ENCODE assay signal across 28 cellular contexts in genomic region chr12:123675436-123675835, GRCh38.
"Had no signal": no experiment of that assay in that cellular context is flagged by ENCODE, and none has a peak within 500 bp of the region (broad histone marks: within the 10 kb centered on the region; RNA-seq: fewer than 3 reads in every experiment).

No MANE protein-coding gene starts in this region.

- H3K4me3 Mint-ChIP-seq: stimulated activated effector memory CD8-positive, alpha-beta T cell treated with anti-CD3 and anti-CD28 coated beads, Interleukin-12 subunit alpha, Interleukin-12 subunit beta, amount 100 ng/mL, for 72 hours; stimulated activated memory B cell treated with anti-CD40 and anti-IgM and Interleukin-4, amounts not matched to agents 10 μg/mL and 1 μg/mL and 100 μg/mL, for 72 hours; stimulated activated naive B cell treated with anti-CD40 and anti-IgM and Interleukin-4, amounts not matched to agents 10 μg/mL and 1 μg/mL and 100 μg/mL, for 72 hours; stimulated activated naive CD8-positive, alpha-beta T cell treated with anti-CD3 and anti-CD28 coated beads, Interleukin-15, amount 100 ng/mL, for 72 hours; stimulated activated naive CD8-positive, alpha-beta T cell treated with anti-CD3 and anti-CD28 coated beads, Interleukin-15, Interleukin-2, amounts not matched to agents 100 ng/mL and 50 ng/mL, for 24 hours; type B pancreatic cell had no signal

- H3K27ac Mint-ChIP-seq: stimulated activated effector memory CD8-positive, alpha-beta T cell treated with anti-CD3 and anti-CD28 coated beads, Interleukin-12 subunit alpha, Interleukin-12 subunit beta, amount 100 ng/mL, for 72 hours; stimulated activated memory B cell treated with anti-CD40 and anti-IgM and Interleukin-4, amounts not matched to agents 10 μg/mL and 1 μg/mL and 100 μg/mL, for 72 hours; stimulated activated naive B cell treated with anti-CD40 and anti-IgM and Interleukin-4, amounts not matched to agents 10 μg/mL and 1 μg/mL and 100 μg/mL, for 72 hours; stimulated activated naive CD8-positive, alpha-beta T cell treated with anti-CD3 and anti-CD28 coated beads, Interleukin-15, amount 100 ng/mL, for 72 hours; stimulated activated naive CD8-positive, alpha-beta T cell treated with anti-CD3 and anti-CD28 coated beads, Interleukin-15, Interleukin-2, amounts not matched to agents 100 ng/mL and 50 ng/mL, for 24 hours; type B pancreatic cell had no signal

- H3K27ac ChIP-seq: stomach, suprapubic skin, testis, thoracic aorta, thyroid gland, tibial artery, tibial nerve, transverse colon, upper lobe of left lung, upper lobe of right lung, uterus, vagina had no signal

- H3K27me3 Mint-ChIP-seq: stimulated activated memory B cell treated with anti-CD40 and anti-IgM and Interleukin-4, amounts not matched to agents 10 μg/mL and 1 μg/mL and 100 μg/mL, for 72 hours; stimulated activated naive B cell treated with anti-CD40 and anti-IgM and Interleukin-4, amounts not matched to agents 10 μg/mL and 1 μg/mL and 100 μg/mL, for 72 hours; stimulated activated naive CD8-positive, alpha-beta T cell treated with anti-CD3 and anti-CD28 coated beads, Interleukin-15, amount 100 ng/mL, for 72 hours; stimulated activated naive CD8-positive, alpha-beta T cell treated with anti-CD3 and anti-CD28 coated beads, Interleukin-15, Interleukin-2, amounts not matched to agents 100 ng/mL and 50 ng/mL, for 24 hours; type B pancreatic cell had no signal

- H3K9me3 Mint-ChIP-seq: stimulated activated effector memory CD8-positive, alpha-beta T cell treated with anti-CD3 and anti-CD28 coated beads, Interleukin-12 subunit alpha, Interleukin-12 subunit beta, amount 100 ng/mL, for 72 hours; stimulated activated memory B cell treated with anti-CD40 and anti-IgM and Interleukin-4, amounts not matched to agents 10 μg/mL and 1 μg/mL and 100 μg/mL, for 72 hours; stimulated activated naive B cell treated with anti-CD40 and anti-IgM and Interleukin-4, amounts not matched to agents 10 μg/mL and 1 μg/mL and 100 μg/mL, for 72 hours; stimulated activated naive CD8-positive, alpha-beta T cell treated with anti-CD3 and anti-CD28 coated beads, Interleukin-15, amount 100 ng/mL, for 72 hours; stimulated activated naive CD8-positive, alpha-beta T cell treated with anti-CD3 and anti-CD28 coated beads, Interleukin-15, Interleukin-2, amounts not matched to agents 100 ng/mL and 50 ng/mL, for 24 hours; type B pancreatic cell had no signal

- DNase-seq: stimulated activated CD4-positive, alpha-beta T cell treated with anti-CD3 and anti-CD28 coated beads, Interleukin-2, amount 100 ng/mL, for 48 hours; stimulated activated CD4-positive, alpha-beta T cell treated with anti-CD3 and anti-CD28 coated beads, Interleukin-4, amount 100 ng/mL, for 1 hour; stimulated activated CD4-positive, alpha-beta T cell treated with anti-CD3 and anti-CD28 coated beads, Interleukin-4, amount 100 ng/mL, for 24 hours; stimulated activated CD4-positive, alpha-beta T cell treated with anti-CD3 and anti-CD28 coated beads, Interleukin-4, amount 100 ng/mL, for 4 hours; stimulated activated CD8-positive, alpha-beta memory T cell treated with anti-CD3 and anti-CD28 coated beads, Interleukin-4, amount 100 ng/mL, for 48 hours; stimulated activated naive B cell treated with anti-CD40 and anti-IgM and Interleukin-4, amounts not matched to agents 10 μg/mL and 1 μg/mL and 100 μg/mL, for 72 hours; stimulated activated naive CD4-positive, alpha-beta T cell; stimulated activated naive CD4-positive, alpha-beta T cell treated with Interleukin-2 at 50 U/mL for 16 hours; stimulated activated naive CD8-positive, alpha-beta T cell treated with anti-CD3 and anti-CD28 coated beads, Interleukin-15, amount 100 ng/mL, for 72 hours; stimulated activated naive CD8-positive, alpha-beta T cell treated with anti-CD3 and anti-CD28 coated beads, Interleukin-15, Interleukin-2, amounts not matched to agents 100 U/mL and 50 U/mL, for 24 hours; stomach; substantia nigra; testis; thyroid gland; tibial artery; transverse colon; trophoblast cell; upper lobe of right lung; uterus had no signal
